In genomic region chr10:23399701-23400144, GRCh38 we compare ENCODE assay signal across 13 cellular contexts. TPM values are rescaled to one million over a fixed set of nuclear protein-coding genes. Genes with fewer than 3 reads are reported as not detected.
DNase-seq lines count a peak whose midpoint lies in the region; ATAC-seq and TF ChIP-seq lines count a peak whose summit lies in the region.
"Had no signal": no experiment of that assay in that cellular context is flagged by ENCODE, and none has a peak within 500 bp of the region (broad histone marks: within the 10 kb centered on the region; RNA-seq: fewer than 3 reads in every experiment).

No MANE protein-coding gene starts in this region.

- H3K36me3 Mint-ChIP-seq in mesothelial cell of epicardium = no peaks in the 10 kb centered on the region

- no peak overlapping the region for H3K27ac ChIP-seq in RWPE2 (ENCODE audit: poor library complexity, severe bottlenecking)
- no peak overlapping the region for H3K27ac ChIP-seq in parathyroid adenoma
- H3K27ac ChIP-seq: C4-2B had no signal

- H3K4me1 ChIP-seq in RWPE2 (ENCODE audit: insufficient read depth, poor library complexity, severe bottlenecking) = peaks cover 3% of the 10 kb centered on the region
- no peaks in the 10 kb centered on the region for H3K4me1 ChIP-seq in parathyroid adenoma

- H3K27me3 Mint-ChIP-seq in mesothelial cell of epicardium (ENCODE audit: low read depth) = no peaks in the 10 kb centered on the region
- H3K27me3 Mint-ChIP-seq: activated CD4-positive, alpha-beta T cell treated with anti-CD3 and anti-CD28 coated beads for 36 hours had no signal

- peak overlapping the region; percentile 48 for H2AFZ ChIP-seq in parathyroid adenoma

- DNase-seq in Daoy (ENCODE audit: low read depth) (peak; percentile 22), RWPE2 (ENCODE audit: low spot score) (no peak), Right ventricle myocardium inferior (ENCODE audit: missing footprints) (no peak), mesothelial cell of epicardium (ENCODE audit: low spot score in 2 of 2, unreplicated experiment in 2 of 2) (no peak), KG1 (lab: John Stamatoyannopoulos, UW) (no peak)
- no peak for DNase-seq in stimulated activated CD4-positive, alpha-beta T cell treated with anti-CD3 and anti-CD28 coated beads, Interleukin-4, amount 100 ng/mL, for 1 hour
- DNase-seq: activated CD4-positive, alpha-beta T cell treated with anti-CD3 and anti-CD28 coated beads for 36 hours; NCI-H1048; NCI-H526 treated with DMSO at 0.1 percent for 48 hours; nephron progenitor cell had no signal

- no peaks in the 10 kb centered on the region for H3K27me3 ChIP-seq in RWPE2 (ENCODE audit: insufficient read depth, poor library complexity, severe bottlenecking)
- H3K27me3 ChIP-seq in parathyroid adenoma (ENCODE audit: control insufficient read depth, insufficient read depth, low read length) = no peaks in the 10 kb centered on the region

- peak; percentile 91 for ATAC-seq in RWPE2 (ENCODE audit: low read depth)
- peak; percentile 95 for ATAC-seq in Right ventricle myocardium inferior
- no peak for ATAC-seq in HG03571 (IDR thresholded peaks at IDR 0.05; ENCODE audit: unreplicated experiment)
- ATAC-seq: activated CD4-positive, alpha-beta T cell treated with anti-CD3 and anti-CD28 coated beads for 36 hours had no signal

- H3K79me2 ChIP-seq in parathyroid adenoma = no peaks in the 10 kb centered on the region

- H3K4me3 ChIP-seq in RWPE2 (ENCODE audit: severe bottlenecking) (no peak overlapping the region), parathyroid adenoma (ENCODE audit: low read depth, low read length) (no peak overlapping the region)

- no peak overlapping the region for H3K4me3 Mint-ChIP-seq in mesothelial cell of epicardium
- H3K4me3 Mint-ChIP-seq: activated CD4-positive, alpha-beta T cell treated with anti-CD3 and anti-CD28 coated beads for 36 hours; nephron progenitor cell had no signal

- H3K4me2 ChIP-seq in parathyroid adenoma (ENCODE audit: low read length) = peak overlapping the region; percentile 37

- H3K36me3 ChIP-seq in RWPE2 (ENCODE audit: low read depth) = no peaks in the 10 kb centered on the region
- H3K36me3 ChIP-seq in parathyroid adenoma (ENCODE audit: control insufficient read depth, insufficient read depth, low read length) = no peaks in the 10 kb centered on the region

- TF ChIP-seq CTCF in RWPE2 (IDR thresholded peaks at IDR 0.05; ENCODE audit: poor library complexity, severe bottlenecking) = no peak
- TF ChIP-seq CTCF in parathyroid adenoma (IDR thresholded peaks at IDR 0.05) = no peak
- no peak for TF ChIP-seq CTCF in mesothelial cell of epicardium (IDR thresholded peaks at IDR 0.05; ENCODE audit: unreplicated experiment)

- no peak overlapping the region for H3K27ac Mint-ChIP-seq in mesothelial cell of epicardium
- H3K27ac Mint-ChIP-seq: activated CD4-positive, alpha-beta T cell treated with anti-CD3 and anti-CD28 coated beads for 36 hours; nephron progenitor cell had no signal

- intact Hi-C loops in Right ventricle myocardium inferior (cut with DNase I) = loop anchor here (1.0 kb wide), 1 partner anchor 55 kb away; the partner anchor contains the start of gene C10orf67

- H3K4me1 Mint-ChIP-seq in mesothelial cell of epicardium = no peaks in the 10 kb centered on the region
- H3K4me1 Mint-ChIP-seq: activated CD4-positive, alpha-beta T cell treated with anti-CD3 and anti-CD28 coated beads for 36 hours had no signal

- no peak overlapping the region for H3K9ac ChIP-seq in parathyroid adenoma

- H3K9me3 ChIP-seq in RWPE2 (ENCODE audit: severe bottlenecking) (no peaks in the 10 kb centered on the region), parathyroid adenoma (ENCODE audit: control insufficient read depth, low read length) (no peaks in the 10 kb centered on the region)

- H3K9me3 Mint-ChIP-seq in mesothelial cell of epicardium = no peaks in the 10 kb centered on the region
- H3K9me3 Mint-ChIP-seq: nephron progenitor cell had no signal

RNA-seq across cellular contexts. Expression of gene OTUD1, which starts 39.2 kb away (rescaled TPM):
- total RNA-seq in Daoy (2014; rRNA removed; shearing (Covaris generic)) = 1.1 and 1.5 TPM in 2 replicates
- 13.3 TPM for total RNA-seq in Right ventricle myocardium inferior
- total RNA-seq in mesothelial cell of epicardium = 11.7 to 12.7 TPM (median 12.4 TPM) in 3 replicates

RNA-seq across cellular contexts. Expression of gene C10orf67, which starts 55.1 kb away (rescaled TPM):
- total RNA-seq in Daoy (2014; rRNA removed; shearing (Covaris generic)) = not detected in 2 replicates
- total RNA-seq in Right ventricle myocardium inferior (0.51 TPM), mesothelial cell of epicardium (0.11 to 0.22 TPM in 2 of 3 replicates, not detected in the other)
